18 cellular contexts compared by ENCODE assay signal in genomic region chr12:58812229-58812628, GRCh38.
"Had no signal": no experiment of that assay in that cellular context is flagged by ENCODE, and none has a peak within 500 bp of the region (broad histone marks: within the 10 kb centered on the region; RNA-seq: fewer than 3 reads in every experiment).

No MANE protein-coding gene starts in this region.

- ATAC-seq: esophagus mucosa; natural killer cell treated with Interleukin-12 subunit alpha and Interleukin-12 subunit beta and Interleukin-15 and Interleukin-18, amount 100 ng/mL, for 72 hours; psoas muscle; upper lobe of right lung had no signal

- DNase-seq: activated CD4-positive, alpha-beta T cell treated with anti-CD3 and anti-CD28 coated beads for 1 hour; activated gamma-delta T cell treated with Interleukin-2 at 50 U/mL for 16 hours; activated T-cell treated with anti-CD3 and anti-CD28 coated beads, Interleukin-2, amount 50 U/mL, for 1 hour; aorta; caudate nucleus; dermis blood vessel endothelial cell; effector CD8-positive, alpha-beta T cell; foreskin melanocyte; hippocampal formation; ovary; psoas muscle; stimulated activated CD4-positive, alpha-beta T cell treated with anti-CD3 and anti-CD28 coated beads, Interleukin-12 subunit alpha, Interleukin-12 subunit beta, amount 100 ng/mL, for 4 hours; stimulated activated CD4-positive, alpha-beta T cell treated with anti-CD3 and anti-CD28 coated beads, Interleukin-4, amount 100 ng/mL, for 4 hours; substantia nigra; thyroid gland; upper lobe of right lung had no signal
